In the genomic region with DNA sequence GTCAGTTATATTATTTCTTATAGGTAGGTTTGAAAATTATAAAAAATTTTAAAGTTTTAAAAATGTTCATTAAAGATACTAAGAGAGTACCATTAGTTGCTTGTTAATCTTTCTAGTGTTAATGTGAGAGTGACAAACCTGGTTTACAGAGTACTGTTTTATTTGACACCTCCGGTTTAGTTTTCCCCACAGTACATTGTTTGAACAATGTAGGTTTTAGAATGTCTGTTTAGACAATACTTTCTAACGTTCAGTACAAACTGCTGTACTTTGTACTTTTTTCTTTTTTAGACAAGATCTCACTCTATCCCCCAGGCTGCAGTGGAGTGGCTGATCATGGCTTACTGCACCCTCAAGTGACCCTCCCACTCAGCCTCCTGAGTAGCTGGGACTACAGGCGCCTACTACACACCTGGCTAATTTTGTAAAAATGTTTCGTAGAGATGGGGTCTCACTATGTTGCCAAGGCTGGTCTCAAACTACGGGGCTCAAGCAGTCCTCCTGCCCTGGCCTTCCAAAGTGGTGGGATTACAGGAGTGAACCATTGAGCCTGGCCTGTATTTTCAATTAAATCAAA, we compare ENCODE assay signal across 28 cellular contexts. TPM values are rescaled to one million over a fixed set of nuclear protein-coding genes. Genes with fewer than 3 reads are reported as not detected.
DNase-seq lines count a peak whose midpoint lies in the region; ATAC-seq and TF ChIP-seq lines count a peak whose summit lies in the region.
"Had no signal": no experiment of that assay in that cellular context is flagged by ENCODE, and none has a peak within 500 bp of the region (broad histone marks: within the 10 kb centered on the region; RNA-seq: fewer than 3 reads in every experiment).

No MANE protein-coding gene starts in this region.

- H3K36me3 Mint-ChIP-seq in T-helper 1 cell treated with Interleukin-12 subunit alpha and Interleukin-12 subunit beta and Interleukin-4 antibody, amounts not matched to agents 30 μg/mL and 1 μg/mL, for 36 hours (ENCODE audit: low read depth) = peaks cover 41% of the 10 kb centered on the region
- H3K36me3 Mint-ChIP-seq in activated naive CD4-positive, alpha-beta T cell treated with anti-CD3 and anti-CD28 coated beads, Interleukin-2, amount 50 U/mL, for 24 hours = peaks cover 34% of the 10 kb centered on the region
- H3K36me3 Mint-ChIP-seq in activated naive CD4-positive, alpha-beta T cell treated with anti-CD3 and anti-CD28 coated beads, Interleukin-2, amount 10 ng/mL, durations not matched to agents 7 days and 5 days = peaks cover 33% of the 10 kb centered on the region
- H3K36me3 Mint-ChIP-seq in activated T-helper 2 cell treated with anti-CD3 and anti-CD28 coated beads, Interferon-gamma antibody, Interleukin-2, Interleukin-4, amounts not matched to agents 10 μg/mL and 5 μg/mL and 100 μg/mL, durations not matched to agents 14 hours and 24 hours and 36 hours (ENCODE audit: low read depth) = peaks cover 68% of the 10 kb centered on the region
- no peaks in the 10 kb centered on the region for H3K36me3 Mint-ChIP-seq in osteocyte (ENCODE audit: unreplicated experiment)

- no peaks in the 10 kb centered on the region for H3K9me3 Mint-ChIP-seq in T-helper 1 cell treated with Interleukin-12 subunit alpha and Interleukin-12 subunit beta and Interleukin-4 antibody, amounts not matched to agents 30 μg/mL and 1 μg/mL, for 36 hours
- H3K9me3 Mint-ChIP-seq in activated naive CD4-positive, alpha-beta T cell treated with anti-CD3 and anti-CD28 coated beads, Interleukin-2, amount 50 U/mL, for 24 hours = no peaks in the 10 kb centered on the region
- no peaks in the 10 kb centered on the region for H3K9me3 Mint-ChIP-seq in activated naive CD4-positive, alpha-beta T cell treated with anti-CD3 and anti-CD28 coated beads, Interleukin-2, amount 10 ng/mL, durations not matched to agents 7 days and 5 days
- no peaks in the 10 kb centered on the region for H3K9me3 Mint-ChIP-seq in activated T-helper 2 cell treated with anti-CD3 and anti-CD28 coated beads, Interferon-gamma antibody, Interleukin-2, Interleukin-4, amounts not matched to agents 10 μg/mL and 5 μg/mL and 100 μg/mL, durations not matched to agents 14 hours and 24 hours and 36 hours
- H3K9me3 Mint-ChIP-seq in stimulated activated naive CD8-positive, alpha-beta T cell treated with anti-CD3 and anti-CD28 coated beads, Interleukin-15, amount 100 ng/mL, for 72 hours = no peaks in the 10 kb centered on the region
- no peaks in the 10 kb centered on the region for H3K9me3 Mint-ChIP-seq in osteocyte (ENCODE audit: unreplicated experiment)
- H3K9me3 Mint-ChIP-seq: effector memory CD8-positive, alpha-beta T cell; immature natural killer cell; nephron had no signal

- CTCF ChIA-PET in activated naive CD4-positive, alpha-beta T cell treated with anti-CD3 and anti-CD28 coated beads, Interleukin-2, amount 10 ng/mL, durations not matched to agents 7 days and 5 days (lab: Charles Lee) = no interaction called here

- intact Hi-C loops in activated T-helper 2 cell treated with anti-CD3 and anti-CD28 coated beads, Interferon-gamma antibody, Interleukin-2, Interleukin-4, amounts not matched to agents 10 μg/mL and 5 μg/mL and 100 μg/mL, durations not matched to agents 14 hours and 24 hours and 36 hours (cut with micrococcal nuclease) = no loop called here

- no peak overlapping the region for H3K27ac Mint-ChIP-seq in T-helper 1 cell treated with Interleukin-12 subunit alpha and Interleukin-12 subunit beta and Interleukin-4 antibody, amounts not matched to agents 30 μg/mL and 1 μg/mL, for 36 hours
- H3K27ac Mint-ChIP-seq in activated naive CD4-positive, alpha-beta T cell treated with anti-CD3 and anti-CD28 coated beads, Interleukin-2, amount 50 U/mL, for 24 hours = peak overlapping the region; percentile 94
- no peak overlapping the region for H3K27ac Mint-ChIP-seq in activated naive CD4-positive, alpha-beta T cell treated with anti-CD3 and anti-CD28 coated beads, Interleukin-2, amount 10 ng/mL, durations not matched to agents 7 days and 5 days
- H3K27ac Mint-ChIP-seq in activated T-helper 2 cell treated with anti-CD3 and anti-CD28 coated beads, Interferon-gamma antibody, Interleukin-2, Interleukin-4, amounts not matched to agents 10 μg/mL and 5 μg/mL and 100 μg/mL, durations not matched to agents 14 hours and 24 hours and 36 hours = no peak overlapping the region
- peak overlapping the region in 1 of 2 donors; percentile 88 for H3K27ac Mint-ChIP-seq in stimulated activated naive CD8-positive, alpha-beta T cell treated with anti-CD3 and anti-CD28 coated beads, Interleukin-15, amount 100 ng/mL, for 72 hours
- H3K27ac Mint-ChIP-seq in osteocyte (ENCODE audit: unreplicated experiment) = no peak overlapping the region
- H3K27ac Mint-ChIP-seq: immature natural killer cell, nephron had no signal

- ATAC-seq in stimulated activated naive CD8-positive, alpha-beta T cell treated with anti-CD3 and anti-CD28 coated beads, Interleukin-15, amount 100 ng/mL, for 72 hours = no peak
- ATAC-seq: effector memory CD8-positive, alpha-beta T cell; left colon; mucosa of descending colon had no signal

- peak overlapping the region; percentile 52 for H3K4me3 Mint-ChIP-seq in T-helper 1 cell treated with Interleukin-12 subunit alpha and Interleukin-12 subunit beta and Interleukin-4 antibody, amounts not matched to agents 30 μg/mL and 1 μg/mL, for 36 hours
- H3K4me3 Mint-ChIP-seq in activated naive CD4-positive, alpha-beta T cell treated with anti-CD3 and anti-CD28 coated beads, Interleukin-2, amount 50 U/mL, for 24 hours = peak overlapping the region; percentile 96
- no peak overlapping the region for H3K4me3 Mint-ChIP-seq in activated naive CD4-positive, alpha-beta T cell treated with anti-CD3 and anti-CD28 coated beads, Interleukin-2, amount 10 ng/mL, durations not matched to agents 7 days and 5 days
- peak overlapping the region; percentile 60 for H3K4me3 Mint-ChIP-seq in activated T-helper 2 cell treated with anti-CD3 and anti-CD28 coated beads, Interferon-gamma antibody, Interleukin-2, Interleukin-4, amounts not matched to agents 10 μg/mL and 5 μg/mL and 100 μg/mL, durations not matched to agents 14 hours and 24 hours and 36 hours (ENCODE audit: low read depth)
- peak overlapping the region; percentile 43 to 85 for H3K4me3 Mint-ChIP-seq in stimulated activated naive CD8-positive, alpha-beta T cell treated with anti-CD3 and anti-CD28 coated beads, Interleukin-15, amount 100 ng/mL, for 72 hours
- H3K4me3 Mint-ChIP-seq in osteocyte (ENCODE audit: unreplicated experiment) = no peak overlapping the region
- H3K4me3 Mint-ChIP-seq: immature natural killer cell had no signal

- peaks cover 40% of the 10 kb centered on the region for H3K4me1 Mint-ChIP-seq in T-helper 1 cell treated with Interleukin-12 subunit alpha and Interleukin-12 subunit beta and Interleukin-4 antibody, amounts not matched to agents 30 μg/mL and 1 μg/mL, for 36 hours (ENCODE audit: low read depth)
- peaks cover 62% of the 10 kb centered on the region for H3K4me1 Mint-ChIP-seq in activated naive CD4-positive, alpha-beta T cell treated with anti-CD3 and anti-CD28 coated beads, Interleukin-2, amount 50 U/mL, for 24 hours
- peaks cover 43% of the 10 kb centered on the region for H3K4me1 Mint-ChIP-seq in activated naive CD4-positive, alpha-beta T cell treated with anti-CD3 and anti-CD28 coated beads, Interleukin-2, amount 10 ng/mL, durations not matched to agents 7 days and 5 days
- H3K4me1 Mint-ChIP-seq in activated T-helper 2 cell treated with anti-CD3 and anti-CD28 coated beads, Interferon-gamma antibody, Interleukin-2, Interleukin-4, amounts not matched to agents 10 μg/mL and 5 μg/mL and 100 μg/mL, durations not matched to agents 14 hours and 24 hours and 36 hours (ENCODE audit: low read depth) = peaks cover 50% of the 10 kb centered on the region
- peaks cover 60% of the 10 kb centered on the region for H3K4me1 Mint-ChIP-seq in stimulated activated naive CD8-positive, alpha-beta T cell treated with anti-CD3 and anti-CD28 coated beads, Interleukin-15, amount 100 ng/mL, for 72 hours
- H3K4me1 Mint-ChIP-seq in osteocyte (ENCODE audit: unreplicated experiment) = peaks cover 6% of the 10 kb centered on the region

- DNase-seq in T-helper 1 cell (no peak), osteocyte (ENCODE audit: extremely low spot score, unreplicated experiment) (no peak), cerebellar nuclear complex (lab: John Stamatoyannopoulos, UW) (no peak)
- no peak for DNase-seq in activated naive CD4-positive, alpha-beta T cell treated with anti-CD3 and anti-CD28 coated beads, Interleukin-2, amount 10 ng/mL, durations not matched to agents 7 days and 5 days
- no peak for DNase-seq in activated T-helper 2 cell treated with anti-CD3 and anti-CD28 coated beads, Interferon-gamma antibody, Interleukin-2, Interleukin-4, amounts not matched to agents 10 μg/mL and 5 μg/mL and 100 μg/mL, durations not matched to agents 14 hours and 24 hours and 36 hours (ENCODE audit: low spot score)
- no peak for DNase-seq in stimulated activated naive CD8-positive, alpha-beta T cell treated with anti-CD3 and anti-CD28 coated beads, Interleukin-15, amount 100 ng/mL, for 72 hours
- DNase-seq: activated CD4-positive, alpha-beta T cell treated with anti-CD3 and anti-CD28 coated beads, Interleukin-2, amount 50 U/mL, for 1 hour; caudate nucleus; effector memory CD8-positive, alpha-beta T cell; erythroblast; GM23248; immature natural killer cell; Kasumi-1; left colon; mammary epithelial cell; mucosa of descending colon; MV-4-11; NCI-H1436; NCI-H2081; NCI-H526; SHP77; stimulated activated CD4-positive, alpha-beta T cell treated with anti-CD3 and anti-CD28 coated beads, Interleukin-15, amount 100 ng/mL, for 24 hours; stimulated activated CD4-positive, alpha-beta T cell treated with anti-CD3 and anti-CD28 coated beads, Interleukin-4, amount 100 ng/mL, for 4 hours; T1000 had no signal

- H3K27me3 Mint-ChIP-seq in T-helper 1 cell treated with Interleukin-12 subunit alpha and Interleukin-12 subunit beta and Interleukin-4 antibody, amounts not matched to agents 30 μg/mL and 1 μg/mL, for 36 hours (ENCODE audit: low read depth) = no peaks in the 10 kb centered on the region
- no peaks in the 10 kb centered on the region for H3K27me3 Mint-ChIP-seq in activated naive CD4-positive, alpha-beta T cell treated with anti-CD3 and anti-CD28 coated beads, Interleukin-2, amount 50 U/mL, for 24 hours
- H3K27me3 Mint-ChIP-seq in activated naive CD4-positive, alpha-beta T cell treated with anti-CD3 and anti-CD28 coated beads, Interleukin-2, amount 10 ng/mL, durations not matched to agents 7 days and 5 days = peaks cover 4% of the 10 kb centered on the region
- H3K27me3 Mint-ChIP-seq in activated T-helper 2 cell treated with anti-CD3 and anti-CD28 coated beads, Interferon-gamma antibody, Interleukin-2, Interleukin-4, amounts not matched to agents 10 μg/mL and 5 μg/mL and 100 μg/mL, durations not matched to agents 14 hours and 24 hours and 36 hours (ENCODE audit: low read depth) = no peaks in the 10 kb centered on the region
- no peaks in the 10 kb centered on the region for H3K27me3 Mint-ChIP-seq in stimulated activated naive CD8-positive, alpha-beta T cell treated with anti-CD3 and anti-CD28 coated beads, Interleukin-15, amount 100 ng/mL, for 72 hours
- H3K27me3 Mint-ChIP-seq in osteocyte (ENCODE audit: unreplicated experiment) = peaks cover 47% of the 10 kb centered on the region
- H3K27me3 Mint-ChIP-seq: effector memory CD8-positive, alpha-beta T cell had no signal

- TF ChIP-seq CTCF in osteocyte (IDR thresholded peaks at IDR 0.05) = no peak

RNA-seq across cellular contexts. Expression of gene BICDL1, which starts 3.2 kb away (rescaled TPM):
- 127 and 130 TPM in 2 replicates for total RNA-seq in activated T-helper 2 cell treated with anti-CD3 and anti-CD28 coated beads, Interferon-gamma antibody, Interleukin-2, Interleukin-4, amounts not matched to agents 10 μg/mL and 5 μg/mL and 100 μg/mL, durations not matched to agents 14 hours and 24 hours and 36 hours
- not detected in 2 replicates for total RNA-seq in osteocyte
- total RNA-seq: GM23248, osteoblast had no signal

Comparison
In these comparisons a context has a peak if more than half of its experiments do, and no peak if none do; other contexts are left out.
1. H3K4me3 Mint-ChIP-seq: peak in T-helper 1 cell treated with Interleukin-12 subunit alpha and Interleukin-12 subunit beta and Interleukin-4 antibody, amounts not matched to agents 30 μg/mL and 1 μg/mL, for 36 hours (single experiment), activated naive CD4-positive, alpha-beta T cell treated with anti-CD3 and anti-CD28 coated beads, Interleukin-2, amount 50 U/mL, for 24 hours (single experiment), activated T-helper 2 cell treated with anti-CD3 and anti-CD28 coated beads, Interferon-gamma antibody, Interleukin-2, Interleukin-4, amounts not matched to agents 10 μg/mL and 5 μg/mL and 100 μg/mL, durations not matched to agents 14 hours and 24 hours and 36 hours (single experiment) and stimulated activated naive CD8-positive, alpha-beta T cell treated with anti-CD3 and anti-CD28 coated beads, Interleukin-15, amount 100 ng/mL, for 72 hours (2 of 2); none in activated naive CD4-positive, alpha-beta T cell treated with anti-CD3 and anti-CD28 coated beads, Interleukin-2, amount 10 ng/mL, durations not matched to agents 7 days and 5 days (single experiment) and osteocyte (single experiment).
2. RNA of gene BICDL1, which starts 3.2 kb away (total RNA-seq): 127 to 130 TPM in activated T-helper 2 cell treated with anti-CD3 and anti-CD28 coated beads, Interferon-gamma antibody, Interleukin-2, Interleukin-4, amounts not matched to agents 10 μg/mL and 5 μg/mL and 100 μg/mL, durations not matched to agents 14 hours and 24 hours and 36 hours; not detected in osteocyte; every median in the first group is over 100 times any median in the second.